In the genomic region with DNA sequence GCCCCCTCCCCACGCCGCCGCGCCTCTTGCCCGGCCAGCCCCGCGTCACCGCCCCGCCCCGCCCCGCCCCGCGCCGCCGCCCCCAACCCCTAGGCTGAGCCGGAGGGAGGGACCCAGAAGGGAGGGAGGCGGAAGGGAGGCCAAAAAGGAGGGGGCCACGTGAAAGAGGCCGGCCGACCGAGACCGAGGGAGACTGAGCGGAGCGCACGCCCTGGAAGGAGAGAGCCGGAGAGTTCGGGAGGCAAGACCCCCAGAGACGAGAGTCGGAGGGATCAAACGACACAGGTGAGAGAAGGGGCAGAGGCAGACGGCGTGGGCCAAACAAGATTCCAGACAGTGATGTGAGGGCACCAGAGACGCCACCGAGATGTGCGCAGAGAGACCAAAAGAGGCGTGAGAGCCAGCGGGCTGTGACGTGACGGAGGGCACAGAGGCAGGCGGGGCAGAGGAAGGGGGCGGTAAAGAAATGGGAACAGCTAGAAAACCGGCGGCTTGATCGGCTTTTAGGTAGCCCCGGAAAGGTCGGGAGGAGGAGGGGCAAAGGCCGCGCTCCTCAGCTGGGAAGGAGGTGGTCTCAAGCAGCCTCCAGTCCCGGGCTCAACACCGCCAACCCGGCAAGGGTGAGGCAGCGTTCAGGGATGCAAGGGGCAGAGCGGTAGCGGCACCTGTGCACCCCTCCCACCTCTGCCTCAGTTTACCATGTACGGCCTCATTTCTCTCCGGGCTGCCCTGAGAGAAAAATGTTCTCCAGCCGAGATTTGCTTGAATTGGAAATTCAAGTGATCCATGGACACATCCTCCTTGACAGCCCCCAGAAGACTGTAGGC, we compare ENCODE assay signal across 3 cellular contexts.
A peak's percentile ranks its signal among the peaks of the same experiment; 100 is the strongest.
TF ChIP-seq lines count a peak whose summit lies in the region.

No MANE protein-coding gene starts in this region.

TF ChIP-seq in SK-N-SH, 30 proteins besides CTCF, POLR2A, EP300 and RAD21 (continued from another document and continues in another):
- no peak for TF ChIP-seq ZBTB33 (IDR thresholded peaks at IDR 0.05; ENCODE audit: borderline replicate concordance, low read depth)
- TF ChIP-seq NFIC (IDR thresholded peaks at IDR 0.05; ENCODE audit: borderline replicate concordance), result no peak
- no peak for TF ChIP-seq GABPA (IDR thresholded peaks at IDR 0.05; ENCODE audit: low read depth)
- TF ChIP-seq EZH2phosphoT487 (IDR thresholded peaks at IDR 0.05; ENCODE audit: borderline replicate concordance, low read depth), result no peak
- TF ChIP-seq MXI1 (IDR thresholded peaks at IDR 0.05; ENCODE audit: low read depth, low read length), result no peak
- TF ChIP-seq, protein P1, sequence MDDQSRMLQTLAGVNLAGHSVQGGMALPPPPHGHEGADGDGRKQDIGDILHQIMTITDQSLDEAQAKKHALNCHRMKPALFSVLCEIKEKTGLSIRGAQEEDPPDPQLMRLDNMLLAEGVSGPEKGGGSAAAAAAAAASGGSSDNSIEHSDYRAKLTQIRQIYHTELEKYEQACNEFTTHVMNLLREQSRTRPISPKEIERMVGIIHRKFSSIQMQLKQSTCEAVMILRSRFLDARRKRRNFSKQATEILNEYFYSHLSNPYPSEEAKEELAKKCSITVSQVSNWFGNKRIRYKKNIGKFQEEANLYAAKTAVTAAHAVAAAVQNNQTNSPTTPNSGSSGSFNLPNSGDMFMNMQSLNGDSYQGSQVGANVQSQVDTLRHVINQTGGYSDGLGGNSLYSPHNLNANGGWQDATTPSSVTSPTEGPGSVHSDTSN (IDR thresholded peaks at IDR 0.05), result no peak
- TF ChIP-seq ELF1 (IDR thresholded peaks at IDR 0.05), result no peak
- no peak for TF ChIP-seq TCF12 (IDR thresholded peaks at IDR 0.05)
- TF ChIP-seq, protein P2, sequence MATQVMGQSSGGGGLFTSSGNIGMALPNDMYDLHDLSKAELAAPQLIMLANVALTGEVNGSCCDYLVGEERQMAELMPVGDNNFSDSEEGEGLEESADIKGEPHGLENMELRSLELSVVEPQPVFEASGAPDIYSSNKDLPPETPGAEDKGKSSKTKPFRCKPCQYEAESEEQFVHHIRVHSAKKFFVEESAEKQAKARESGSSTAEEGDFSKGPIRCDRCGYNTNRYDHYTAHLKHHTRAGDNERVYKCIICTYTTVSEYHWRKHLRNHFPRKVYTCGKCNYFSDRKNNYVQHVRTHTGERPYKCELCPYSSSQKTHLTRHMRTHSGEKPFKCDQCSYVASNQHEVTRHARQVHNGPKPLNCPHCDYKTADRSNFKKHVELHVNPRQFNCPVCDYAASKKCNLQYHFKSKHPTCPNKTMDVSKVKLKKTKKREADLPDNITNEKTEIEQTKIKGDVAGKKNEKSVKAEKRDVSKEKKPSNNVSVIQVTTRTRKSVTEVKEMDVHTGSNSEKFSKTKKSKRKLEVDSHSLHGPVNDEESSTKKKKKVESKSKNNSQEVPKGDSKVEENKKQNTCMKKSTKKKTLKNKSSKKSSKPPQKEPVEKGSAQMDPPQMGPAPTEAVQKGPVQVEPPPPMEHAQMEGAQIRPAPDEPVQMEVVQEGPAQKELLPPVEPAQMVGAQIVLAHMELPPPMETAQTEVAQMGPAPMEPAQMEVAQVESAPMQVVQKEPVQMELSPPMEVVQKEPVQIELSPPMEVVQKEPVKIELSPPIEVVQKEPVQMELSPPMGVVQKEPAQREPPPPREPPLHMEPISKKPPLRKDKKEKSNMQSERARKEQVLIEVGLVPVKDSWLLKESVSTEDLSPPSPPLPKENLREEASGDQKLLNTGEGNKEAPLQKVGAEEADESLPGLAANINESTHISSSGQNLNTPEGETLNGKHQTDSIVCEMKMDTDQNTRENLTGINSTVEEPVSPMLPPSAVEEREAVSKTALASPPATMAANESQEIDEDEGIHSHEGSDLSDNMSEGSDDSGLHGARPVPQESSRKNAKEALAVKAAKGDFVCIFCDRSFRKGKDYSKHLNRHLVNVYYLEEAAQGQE (IDR thresholded peaks at IDR 0.05; ENCODE audit: low read depth, low read length), result no peak

TF ChIP-seq in SK-N-SH treated with all-trans-retinoic acid at 6 μM for 48 hours, 23 proteins besides CTCF, POLR2A, EP300 and RAD21 (continued from another document):
- no peak for TF ChIP-seq PPARA (CRISPR knock-in tag; IDR thresholded peaks at IDR 0.05; ENCODE audit: borderline replicate concordance)
- no peak for TF ChIP-seq TSHZ2 (CRISPR knock-in tag; IDR thresholded peaks at IDR 0.05)
- no peak for TF ChIP-seq SNAI2 (CRISPR knock-in tag; IDR thresholded peaks at IDR 0.05)

TF ChIP-seq in WTC11, 78 proteins besides CTCF, POLR2A, EP300 and RAD21 (continued from another document):
- no peak for TF ChIP-seq HMGXB4 (CRISPR knock-in tag; IDR thresholded peaks at IDR 0.05)
- 0 out of 2 replicates have a peak, but pooled peaks have one; percentile 27 for TF ChIP-seq TP53 (CRISPR knock-in tag; IDR thresholded peaks at IDR 0.05)
- TF ChIP-seq NFE2L1 (CRISPR knock-in tag; IDR thresholded peaks at IDR 0.05), result no peak
- no peak for TF ChIP-seq E2F4 (CRISPR knock-in tag; IDR thresholded peaks at IDR 0.05; ENCODE audit: borderline replicate concordance, low read depth)
- no peak for TF ChIP-seq NR3C1 (CRISPR knock-in tag; conservative IDR thresholded peaks at IDR 0.05; ENCODE audit: low read depth)
- TF ChIP-seq TEAD1 (CRISPR knock-in tag; IDR thresholded peaks at IDR 0.05), result 0 out of 2 replicates have a peak, but pooled peaks have one; percentile 19
- TF ChIP-seq, protein P3, sequence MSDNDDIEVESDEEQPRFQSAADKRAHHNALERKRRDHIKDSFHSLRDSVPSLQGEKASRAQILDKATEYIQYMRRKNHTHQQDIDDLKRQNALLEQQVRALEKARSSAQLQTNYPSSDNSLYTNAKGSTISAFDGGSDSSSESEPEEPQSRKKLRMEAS (CRISPR knock-in tag; IDR thresholded peaks at IDR 0.05), result peak; percentile 33; the same call in 1 of the 2 replicates
